In genomic region chr2:3441465-3441864, GRCh38 we compare ENCODE assay signal across 1 cellular context.
A peak's percentile ranks its signal among the peaks of the same experiment; 100 is the strongest.
TF ChIP-seq lines count a peak whose summit lies in the region.

No MANE protein-coding gene starts in this region.

TF ChIP-seq in WTC11, 78 proteins besides CTCF, POLR2A, EP300 and RAD21 (continued from another document):
- no peak for TF ChIP-seq FOXK1 (CRISPR knock-in tag; IDR thresholded peaks at IDR 0.05)
- peak; percentile 98 for TF ChIP-seq HMGA2 (CRISPR knock-in tag; IDR thresholded peaks at IDR 0.05)
- no peak for TF ChIP-seq NR2C2 (CRISPR knock-in tag; IDR thresholded peaks at IDR 0.05)
- TF ChIP-seq ZNF121 (CRISPR knock-in tag; IDR thresholded peaks at IDR 0.05) = no peak
